Comparison of ENCODE assay signal across 17 cellular contexts in genomic region chr4:106628616-106629606, GRCh38.
A peak's percentile ranks its signal among the peaks of the same experiment; 100 is the strongest.
DNase-seq lines count a peak whose midpoint lies in the region; ATAC-seq and TF ChIP-seq lines count a peak whose summit lies in the region.
"Had no signal": no experiment of that assay in that cellular context is flagged by ENCODE, and none has a peak within 500 bp of the region (broad histone marks: within the 10 kb centered on the region; RNA-seq: fewer than 3 reads in every experiment).

No MANE protein-coding gene starts in this region.

- H3K4me3 ChIP-seq in HFF-Myc (replicated peaks; ENCODE audit: low read depth, low read length) = no peak overlapping the region
- H3K4me3 ChIP-seq: PC-9, SJCRH30 had no signal

- intact Hi-C loops in sciatic nerve (cut with DNase I) = no loop called here
- intact Hi-C loops in left ventricle myocardium superior (cut with micrococcal nuclease) = no loop called here

- TF ChIP-seq CTCF in HFF-Myc (IDR thresholded peaks at IDR 0.05; ENCODE audit: low read depth, low read length, missing control alignments) = no peak

- ATAC-seq in SK-N-SH treated with all-trans-retinoic acid at 6 μM for 48 hours = peak; percentile 86
- ATAC-seq in sciatic nerve = peak; percentile 18
- ATAC-seq in left ventricle myocardium superior = no peak

- DNase-seq in HFF-Myc (ENCODE audit: extremely low read depth, low read depth) (peak; percentile 58), fibroblast of gingiva (ENCODE audit: low read depth) (peak; percentile 72), sciatic nerve (ENCODE audit: low spot score) (no peak), left ventricle myocardium superior (no peak), HuH-7 (ENCODE audit: low spot score) (no peak), NCI-H2227 treated with DMSO at 0.1 percent for 48 hours (lab: John Stamatoyannopoulos, UW) (no peak)
- DNase-seq: Calu3; CD4-positive, alpha-beta memory T cell; DMS53; NCI-H1436; NCI-H2029 treated with DMSO at 0.1 percent for 48 hours; NCI-H510A; NCI-H774; PC-9; SJCRH30; SW 1271 had no signal

TF ChIP-seq in SK-N-SH treated with all-trans-retinoic acid at 6 μM for 48 hours, 23 proteins besides CTCF, POLR2A, EP300 and RAD21:
- TF ChIP-seq ARNTL (CRISPR knock-in tag; IDR thresholded peaks at IDR 0.05; ENCODE audit: borderline replicate concordance, low read depth) (no peak), ZFP3 (CRISPR knock-in tag; IDR thresholded peaks at IDR 0.05) (no peak), PPARA (CRISPR knock-in tag; IDR thresholded peaks at IDR 0.05; ENCODE audit: borderline replicate concordance) (no peak), ISL1 (CRISPR knock-in tag; IDR thresholded peaks at IDR 0.05) (no peak), PATZ1 (CRISPR knock-in tag; IDR thresholded peaks at IDR 0.05; ENCODE audit: borderline replicate concordance) (no peak), TSHZ2 (CRISPR knock-in tag; IDR thresholded peaks at IDR 0.05) (no peak), TOX (CRISPR knock-in tag; IDR thresholded peaks at IDR 0.05; ENCODE audit: borderline replicate concordance) (no peak), CSDC2 (CRISPR knock-in tag; IDR thresholded peaks at IDR 0.05) (no peak), ZFP30 (CRISPR knock-in tag; IDR thresholded peaks at IDR 0.05) (no peak), POU6F1 (CRISPR knock-in tag; IDR thresholded peaks at IDR 0.05; ENCODE audit: borderline replicate concordance, low read depth) (no peak), ZNF70 (CRISPR knock-in tag; IDR thresholded peaks at IDR 0.05) (no peak), TCF4 (CRISPR knock-in tag; IDR thresholded peaks at IDR 0.05; ENCODE audit: borderline replicate concordance) (no peak), GLIS3 (CRISPR knock-in tag; IDR thresholded peaks at IDR 0.05) (no peak), BACH2 (CRISPR knock-in tag; IDR thresholded peaks at IDR 0.05; ENCODE audit: borderline replicate concordance) (no peak), ESRRG (CRISPR knock-in tag; IDR thresholded peaks at IDR 0.05) (no peak), ZC3H10 (CRISPR knock-in tag; IDR thresholded peaks at IDR 0.05) (no peak), CREB5 (CRISPR knock-in tag; IDR thresholded peaks at IDR 0.05; ENCODE audit: low read depth) (no peak), RARB (CRISPR knock-in tag; IDR thresholded peaks at IDR 0.05) (no peak), ZNF565 (CRISPR knock-in tag; conservative IDR thresholded peaks at IDR 0.05; ENCODE audit: low read depth) (no peak), CSRNP3 (CRISPR knock-in tag; IDR thresholded peaks at IDR 0.05) (no peak)

Comparison
In these comparisons a context has a peak if more than half of its experiments do, and no peak if none do; other contexts are left out.
1. DNase-seq: peak in HFF-Myc (single experiment) and fibroblast of gingiva (single experiment); none in sciatic nerve (single experiment), left ventricle myocardium superior (single experiment), HuH-7 (single experiment) and NCI-H2227 treated with DMSO at 0.1 percent for 48 hours (single experiment).